9 cellular contexts compared by ENCODE assay signal in the genomic region with DNA sequence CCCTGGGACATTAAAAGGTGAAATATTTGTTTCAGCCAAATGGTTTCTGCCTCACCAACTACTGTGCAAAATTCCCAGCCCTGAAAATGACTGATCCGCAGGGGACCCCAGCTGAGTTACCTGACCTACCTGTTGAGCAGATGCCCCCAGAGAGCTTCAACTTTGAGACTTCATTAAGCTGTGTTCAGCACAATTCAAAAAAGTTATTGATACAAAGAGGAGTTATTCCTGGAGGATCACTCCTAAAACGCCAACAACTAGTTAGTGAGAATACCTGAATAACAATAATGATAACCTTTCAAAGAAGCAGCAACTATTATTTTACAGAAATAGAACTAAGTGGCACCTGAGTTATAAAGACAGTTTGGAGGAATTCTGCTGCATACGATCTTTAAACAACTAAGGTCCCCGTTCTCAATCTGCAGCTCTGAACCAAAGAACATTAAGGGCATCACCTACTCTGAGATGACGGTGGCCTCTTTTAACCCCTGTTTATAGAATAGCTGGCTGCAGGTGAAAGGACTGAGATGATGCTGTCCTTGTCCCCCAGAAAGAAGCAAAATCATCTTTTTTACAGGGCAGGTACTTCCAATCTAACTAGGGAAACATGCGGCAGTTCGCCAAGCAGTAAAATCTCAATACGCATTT. TPM values are rescaled to one million over a fixed set of nuclear protein-coding genes. Genes with fewer than 3 reads are reported as not detected.
DNase-seq lines count a peak whose midpoint lies in the region; ATAC-seq and TF ChIP-seq lines count a peak whose summit lies in the region.
"Had no signal": no experiment of that assay in that cellular context is flagged by ENCODE, and none has a peak within 500 bp of the region (broad histone marks: within the 10 kb centered on the region; RNA-seq: fewer than 3 reads in every experiment).

No MANE protein-coding gene starts in this region.

- no peaks in the 10 kb centered on the region for H3K9me2 ChIP-seq in GM23248 (ENCODE audit: insufficient read depth)

- H3K27me3 ChIP-seq in GM23248 (replicated peaks; ENCODE audit: insufficient read depth), result 0 out of 2 replicates have a peak, but pooled peaks cover 9% of the 10 kb centered on the region
- H3K27me3 ChIP-seq in OCI-LY3 (ENCODE audit: low read depth, low read length), result peaks cover 38% of the 10 kb centered on the region
- H3K27me3 ChIP-seq in esophagus squamous epithelium, result peaks cover 0 to 45% (median 0%) of the 10 kb centered on the region in 4 donors
- H3K27me3 ChIP-seq in sigmoid colon, result peaks cover 0 to 11% (median 0%) of the 10 kb centered on the region in 3 donors

- no peaks in the 10 kb centered on the region for H4K20me1 ChIP-seq in GM23248 (ENCODE audit: insufficient read depth)
- H4K20me1 ChIP-seq in OCI-LY3 (ENCODE audit: insufficient read depth, low read length), result no peaks in the 10 kb centered on the region

- H2AFZ ChIP-seq in GM23248, result peak overlapping the region; percentile 76
- peak overlapping the region; percentile 50; the same call in 1 of the 2 replicates for H2AFZ ChIP-seq in OCI-LY3 (ENCODE audit: low read depth, low read length)

- DNase-seq in GM23248 (no peak), esophagus squamous epithelium (lab: John Stamatoyannopoulos, UW) (no peak), sigmoid colon (no peak), GOT3 (lab: John Stamatoyannopoulos, UW) (no peak), left colon (no peak)

- peak overlapping the region; percentile 78 for H3K4me3 ChIP-seq in GM23248
- H3K4me3 ChIP-seq in OCI-LY3 (ENCODE audit: low read length), result peak overlapping the region; percentile 78
- peak overlapping the region; percentile 30 to 78 (median 52) for H3K4me3 ChIP-seq in esophagus squamous epithelium
- H3K4me3 ChIP-seq in sigmoid colon, result peak overlapping the region; percentile 39 to 71 (median 56)

- TF ChIP-seq POLR2A in esophagus squamous epithelium (IDR thresholded peaks at IDR 0.05) (no peak), sigmoid colon (IDR thresholded peaks at IDR 0.05) (no peak)

- H3K9me3 ChIP-seq in GM23248 (ENCODE audit: low read depth) (no peaks in the 10 kb centered on the region), OCI-LY3 (ENCODE audit: insufficient read depth, low read length) (no peaks in the 10 kb centered on the region), esophagus squamous epithelium (no peaks in the 10 kb centered on the region), sigmoid colon (no peaks in the 10 kb centered on the region)

- no peak overlapping the region for H3K9ac ChIP-seq in GM23248
- H3K9ac ChIP-seq in OCI-LY3 (ENCODE audit: low read length), result 0 out of 2 replicates have a peak overlapping the region, but pooled peaks have one; percentile 17

- H3K27ac ChIP-seq in GM23248, result no peak overlapping the region
- no peak overlapping the region for H3K27ac ChIP-seq in OCI-LY3 (ENCODE audit: low read length)
- H3K27ac ChIP-seq in esophagus squamous epithelium, result no peak overlapping the region
- peak overlapping the region in 1 of 4 donors; percentile 74 for H3K27ac ChIP-seq in sigmoid colon

- intact Hi-C loops in esophagus squamous epithelium (cut with DNase I) (no loop called here), sigmoid colon (cut with DNase I) (no loop called here), left colon (cut with DNase I, micrococcal nuclease) (no loop called here)

- H3F3A ChIP-seq in GM23248 (ENCODE audit: insufficient read depth), result no peaks in the 10 kb centered on the region

- H3K36me3 ChIP-seq in GM23248 (ENCODE audit: low read depth), result no peaks in the 10 kb centered on the region
- H3K36me3 ChIP-seq in OCI-LY3 (replicated peaks; ENCODE audit: low read depth, low read length), result no peaks in the 10 kb centered on the region
- no peaks in the 10 kb centered on the region for H3K36me3 ChIP-seq in esophagus squamous epithelium
- H3K36me3 ChIP-seq in sigmoid colon, result no peaks in the 10 kb centered on the region

- no peaks in the 10 kb centered on the region for H3K79me2 ChIP-seq in GM23248 (ENCODE audit: insufficient read depth)
- no peaks in the 10 kb centered on the region for H3K79me2 ChIP-seq in OCI-LY3 (ENCODE audit: low read length)

- WGBS in GM23248 (ENCODE audit: low coverage in 1 of 2, low lambda C conversion rate in 2 of 2, missing lambda C conversion rate in 2 of 2), 2 experiments, result 52 to 55% methylated on average over 8 of the region's 8 CpGs
- 52 to 55% methylated on average over 8 of the region's 8 CpGs for WGBS in esophagus squamous epithelium, 2 donors
- 27 to 47% methylated on average over 8 of the region's 8 CpGs for WGBS in sigmoid colon, 2 donors

- in situ Hi-C loops in GM23248 (cut with MboI), result no loop called here

- H3K4me1 ChIP-seq in GM23248 (ENCODE audit: insufficient read depth), result no peaks in the 10 kb centered on the region
- 0 out of 2 replicates have a peak, but pooled peaks cover 3% of the 10 kb centered on the region for H3K4me1 ChIP-seq in OCI-LY3 (ENCODE audit: low read length)
- peaks cover 0 to 13% (median 11%) of the 10 kb centered on the region in 3 donors for H3K4me1 ChIP-seq in esophagus squamous epithelium
- H3K4me1 ChIP-seq in sigmoid colon, result peaks cover 0 to 5% (median 2%) of the 10 kb centered on the region in 4 donors

- TF ChIP-seq EP300 in sigmoid colon (IDR thresholded peaks at IDR 0.05), result no peak

- H3K4me2 ChIP-seq in GM23248 (ENCODE audit: unreplicated experiment) (peak overlapping the region; percentile 77), OCI-LY3 (ENCODE audit: low read length) (peak overlapping the region; percentile 88)

- ATAC-seq in HG03108 (IDR thresholded peaks at IDR 0.05; ENCODE audit: unreplicated experiment) (no peak), HG02759 (IDR thresholded peaks at IDR 0.05; ENCODE audit: unreplicated experiment) (no peak), left colon (no peak)
- ATAC-seq: esophagus mucosa had no signal

- TF ChIP-seq CTCF in OCI-LY3 (IDR thresholded peaks at IDR 0.05; ENCODE audit: low read depth, low read length), result no peak
- no peak for TF ChIP-seq CTCF in esophagus squamous epithelium (IDR thresholded peaks at IDR 0.05)
- TF ChIP-seq CTCF in sigmoid colon (IDR thresholded peaks at IDR 0.05), result no peak

RNA-seq across cellular contexts. Expression of a gene that starts 0.7 kb away (rescaled TPM):
- total RNA-seq in GM23248 (2014; rRNA removed; shearing (Covaris generic)), result 0.13 TPM in 1 of 2 replicates, not detected in the other
- polyA plus RNA-seq in GM23248 (2016; fragmentation: Nextera tagmentation; extraction: Ambion mirVana) (not detected in 2 replicates), sigmoid colon (not detected)
- total RNA-seq in esophagus squamous epithelium (not detected), sigmoid colon (not detected), left colon (not detected)
- total RNA-seq: esophagus mucosa had no signal
